Comparison of ENCODE assay signal across 15 cellular contexts in genomic region chr10:43640603-43641002, GRCh38. TPM values are rescaled to one million over a fixed set of nuclear protein-coding genes. Genes with fewer than 3 reads are reported as not detected.
DNase-seq lines count a peak whose midpoint lies in the region; TF ChIP-seq lines count a peak whose summit lies in the region.
"Had no signal": no experiment of that assay in that cellular context is flagged by ENCODE, and none has a peak within 500 bp of the region (broad histone marks: within the 10 kb centered on the region; RNA-seq: fewer than 3 reads in every experiment).

No MANE protein-coding gene starts in this region.

- DNase-seq in HCEC 1CT (peak; percentile 25), M059J (ENCODE audit: low read depth) (peak; percentile 22), iris pigment epithelial cell (ENCODE audit: low read depth) (peak; percentile 53), HPDE6-E6E7 (ENCODE audit: extremely low spot score) (no peak), KG1 (lab: John Stamatoyannopoulos, UW) (no peak), sigmoid colon (no peak)
- DNase-seq: ACHN; BE2C; C1 segment of cervical spinal cord; CD4-positive, CD25-positive, alpha-beta regulatory T cell; CD8-positive, alpha-beta memory T cell; COR-L47; GDM1; GOT3; H7 had no signal

- no peak for TF ChIP-seq CTCF in sigmoid colon (IDR thresholded peaks at IDR 0.05)

- no peak for TF ChIP-seq POLR2A in sigmoid colon (IDR thresholded peaks at IDR 0.05)

- intact Hi-C loops in sigmoid colon (cut with DNase I) = no loop called here

- H3K4me3 ChIP-seq in sigmoid colon = no peak overlapping the region

- no peaks in the 10 kb centered on the region for H3K27me3 ChIP-seq in sigmoid colon
- H3K27me3 ChIP-seq: BE2C had no signal

- no peak for TF ChIP-seq EP300 in sigmoid colon (IDR thresholded peaks at IDR 0.05)

- no peak overlapping the region for H3K27ac ChIP-seq in sigmoid colon

- H3K36me3 ChIP-seq in sigmoid colon = peaks cover 26 to 39% (median 29%) of the 10 kb centered on the region in 4 donors

- H3K4me1 ChIP-seq in sigmoid colon = no peaks in the 10 kb centered on the region
- H3K4me1 ChIP-seq: BE2C had no signal

- H3K9me3 ChIP-seq in sigmoid colon = peaks cover 26 to 55% (median 39%) of the 10 kb centered on the region in 4 donors

RNA-seq across cellular contexts. Expression of gene ZNF32, which starts 8.1 kb away (rescaled TPM):
- total RNA-seq in M059J (2014; rRNA removed; shearing (Covaris generic)) = 34.2 and 37.0 TPM in 2 replicates
- total RNA-seq in sigmoid colon = 100 to 1,000 TPM in 2 of 4 donors, 10 to 100 TPM in 2; 72.1 to 108 (median 94.6) TPM
- 10 to 100 TPM; 21.3 to 31.2 (median 21.9) TPM for polyA plus RNA-seq in sigmoid colon

RNA-seq across cellular contexts. Expression of gene ZNF485, which starts 34.4 kb away (rescaled TPM):
- total RNA-seq in M059J (2014; rRNA removed; shearing (Covaris generic)) = 3.7 and 4.0 TPM in 2 replicates
- 1 to 10 TPM; 2.2 to 3.8 (median 2.9) TPM for total RNA-seq in sigmoid colon
- 1 to 10 TPM in 2 of 3 donors, under 1 TPM in 1; 0.46 to 3.3 (median 1.8) TPM for polyA plus RNA-seq in sigmoid colon

Comparison
In these comparisons a context has a peak if more than half of its experiments do, and no peak if none do; other contexts are left out.
1. DNase-seq: peak in HCEC 1CT (single experiment), M059J (single experiment) and iris pigment epithelial cell (single experiment); none in HPDE6-E6E7 (single experiment), KG1 (single experiment) and sigmoid colon (single experiment).